In the genomic region with DNA sequence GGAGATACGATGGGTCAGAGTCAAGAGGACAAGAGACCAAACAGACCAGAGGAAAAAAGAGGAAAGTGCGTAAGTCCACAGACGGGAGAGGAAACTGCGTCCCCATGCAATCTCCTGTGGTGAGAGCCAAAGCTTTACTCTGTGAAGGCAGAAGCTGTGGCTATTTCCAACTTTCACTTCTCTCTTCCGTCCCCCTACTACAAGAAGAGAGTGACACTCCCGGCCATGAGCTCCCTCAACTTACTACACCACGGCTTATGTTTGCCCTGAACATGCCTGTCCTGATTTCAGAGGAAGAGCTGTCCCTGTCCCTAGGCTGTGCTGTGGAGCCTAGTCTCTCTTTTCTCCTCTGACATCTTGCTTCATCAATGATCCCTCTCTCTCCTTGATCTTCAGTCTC, we compare ENCODE assay signal across 12 cellular contexts. TPM values are rescaled to one million over a fixed set of nuclear protein-coding genes. Genes with fewer than 3 reads are reported as not detected.
DNase-seq lines count a peak whose midpoint lies in the region; ATAC-seq and TF ChIP-seq lines count a peak whose summit lies in the region.
"Had no signal": no experiment of that assay in that cellular context is flagged by ENCODE, and none has a peak within 500 bp of the region (broad histone marks: within the 10 kb centered on the region; RNA-seq: fewer than 3 reads in every experiment).

No MANE protein-coding gene starts in this region.

- peaks cover 58% of the 10 kb centered on the region for H3K4me1 Mint-ChIP-seq in CD14-positive monocyte
- peaks cover 0 to 3% of the 10 kb centered on the region in 2 donors for H3K4me1 Mint-ChIP-seq in immature natural killer cell
- H3K4me1 Mint-ChIP-seq in WTC11: no peaks in the 10 kb centered on the region
- H3K4me1 Mint-ChIP-seq: nephron had no signal

- H3K27ac ChIP-seq in right cardiac atrium (ENCODE audit: low read length): no peak overlapping the region
- H3K27ac ChIP-seq: breast epithelium, foreskin keratinocyte had no signal

- H3K4me3 Mint-ChIP-seq in CD14-positive monocyte: peak overlapping the region; percentile 43 to 84
- H3K4me3 Mint-ChIP-seq in immature natural killer cell: peak overlapping the region in 1 of 5 donors; percentile 16
- no peak overlapping the region for H3K4me3 Mint-ChIP-seq in WTC11
- H3K4me3 Mint-ChIP-seq: nephron had no signal

- no peaks in the 10 kb centered on the region for H3K27me3 Mint-ChIP-seq in CD14-positive monocyte (ENCODE audit: low read depth in 3 of 3)
- peaks cover 4 to 7% (median 5%) of the 10 kb centered on the region in 3 donors for H3K27me3 Mint-ChIP-seq in immature natural killer cell (ENCODE audit: low read depth in 3 of 3)
- no peaks in the 10 kb centered on the region for H3K27me3 Mint-ChIP-seq in WTC11 (ENCODE audit: low read depth)

- H3K9me3 Mint-ChIP-seq in CD14-positive monocyte (no peaks in the 10 kb centered on the region), immature natural killer cell (peaks cover 0 to 3% (median 0%) of the 10 kb centered on the region in 6 donors), WTC11 (peaks cover 5% of the 10 kb centered on the region)
- H3K9me3 Mint-ChIP-seq: nephron had no signal

- H3K4me1 ChIP-seq in right cardiac atrium (ENCODE audit: control insufficient read depth, insufficient read depth, low read length): no peaks in the 10 kb centered on the region
- H3K4me1 ChIP-seq: breast epithelium had no signal

- DNase-seq in CD14-positive monocyte (ENCODE audit: low spot score): peak; percentile 74
- DNase-seq in KBM-7: peak; percentile 74
- DNase-seq in right cardiac atrium: no peak
- no peak for DNase-seq in AG08396 (ENCODE audit: low spot score)
- DNase-seq in immature natural killer cell: no peak
- no peak for DNase-seq in WTC11 (ENCODE audit: low spot score)
- DNase-seq: activated CD8-positive, alpha-beta memory T cell treated with anti-CD3 and anti-CD28 coated beads for 24 hours; foreskin keratinocyte had no signal

- H3K27me3 ChIP-seq in right cardiac atrium (ENCODE audit: control insufficient read depth, insufficient read depth): no peaks in the 10 kb centered on the region
- H3K27me3 ChIP-seq: breast epithelium, foreskin keratinocyte had no signal

- ATAC-seq in GM21526 (IDR thresholded peaks at IDR 0.05; ENCODE audit: low FRiP score, unreplicated experiment) (peak; percentile 72), right cardiac atrium (peak; percentile 55 to 72), HG02623 (IDR thresholded peaks at IDR 0.05; ENCODE audit: unreplicated experiment) (no peak), WTC11 (no peak)
- ATAC-seq: foreskin keratinocyte had no signal

- POLR2A ChIA-PET in WTC11 (lab: Charles Lee): no interaction called here

- H3K27ac Mint-ChIP-seq in CD14-positive monocyte (peak overlapping the region; percentile 91 to 98 (median 95)), immature natural killer cell (no peak overlapping the region), WTC11 (no peak overlapping the region)
- H3K27ac Mint-ChIP-seq: nephron had no signal

- in situ Hi-C loops in KBM-7 (cut with MboI; ENCODE audit: low pct_unique_long_range_greater_than_20kb, low sequenced_read_pairs): no loop called here

- no peaks in the 10 kb centered on the region for H3K9me3 ChIP-seq in right cardiac atrium (ENCODE audit: control insufficient read depth, low read length)
- H3K9me3 ChIP-seq: breast epithelium had no signal

- TF ChIP-seq CTCF in CD14-positive monocyte (IDR thresholded peaks at IDR 0.05) (no peak), WTC11 (IDR thresholded peaks at IDR 0.05) (no peak)

- WGBS in right cardiac atrium: 69% methylated on average over 7 of the region's 7 CpGs

- CTCF ChIA-PET in WTC11 (lab: Charles Lee): interaction anchor here (1.2 to 1.3 kb wide), 2 partner anchors 15 to 650 kb away, joined by 4 read pairs; no protein-coding TSS in a partner anchor

- H3K4me3 ChIP-seq in right cardiac atrium (ENCODE audit: low read length): no peak overlapping the region
- H3K4me3 ChIP-seq: breast epithelium had no signal

- H3K36me3 Mint-ChIP-seq in CD14-positive monocyte (no peaks in the 10 kb centered on the region), immature natural killer cell (peaks cover 0 to 8% (median 6%) of the 10 kb centered on the region in 3 donors), WTC11 (no peaks in the 10 kb centered on the region)

- intact Hi-C loops in CD14-positive monocyte (cut with micrococcal nuclease) (no loop called here), right cardiac atrium (cut with DNase I) (loop anchor here in 1 of 4 donors (10.0 kb wide), 1 partner anchor 50 kb away; no protein-coding TSS in a partner anchor)

TF ChIP-seq in WTC11, 78 proteins besides CTCF, POLR2A, EP300 and RAD21 (continues in another document):
- TF ChIP-seq NR2C2 (CRISPR knock-in tag; IDR thresholded peaks at IDR 0.05) (no peak), PRRX2 (CRISPR knock-in tag; IDR thresholded peaks at IDR 0.05) (no peak), FOXP1 (CRISPR knock-in tag; IDR thresholded peaks at IDR 0.05; ENCODE audit: borderline replicate concordance) (no peak), SMAD3 (CRISPR knock-in tag; IDR thresholded peaks at IDR 0.05; ENCODE audit: borderline replicate concordance) (no peak), FOXJ3 (CRISPR knock-in tag; IDR thresholded peaks at IDR 0.05; ENCODE audit: borderline replicate concordance) (no peak), ZNF263 (CRISPR knock-in tag; IDR thresholded peaks at IDR 0.05; ENCODE audit: low read depth) (no peak), NFATC4 (CRISPR knock-in tag; IDR thresholded peaks at IDR 0.05) (no peak), NFYB (CRISPR knock-in tag; conservative IDR thresholded peaks at IDR 0.05; ENCODE audit: low read depth) (no peak)
- TF ChIP-seq, protein P1, sequence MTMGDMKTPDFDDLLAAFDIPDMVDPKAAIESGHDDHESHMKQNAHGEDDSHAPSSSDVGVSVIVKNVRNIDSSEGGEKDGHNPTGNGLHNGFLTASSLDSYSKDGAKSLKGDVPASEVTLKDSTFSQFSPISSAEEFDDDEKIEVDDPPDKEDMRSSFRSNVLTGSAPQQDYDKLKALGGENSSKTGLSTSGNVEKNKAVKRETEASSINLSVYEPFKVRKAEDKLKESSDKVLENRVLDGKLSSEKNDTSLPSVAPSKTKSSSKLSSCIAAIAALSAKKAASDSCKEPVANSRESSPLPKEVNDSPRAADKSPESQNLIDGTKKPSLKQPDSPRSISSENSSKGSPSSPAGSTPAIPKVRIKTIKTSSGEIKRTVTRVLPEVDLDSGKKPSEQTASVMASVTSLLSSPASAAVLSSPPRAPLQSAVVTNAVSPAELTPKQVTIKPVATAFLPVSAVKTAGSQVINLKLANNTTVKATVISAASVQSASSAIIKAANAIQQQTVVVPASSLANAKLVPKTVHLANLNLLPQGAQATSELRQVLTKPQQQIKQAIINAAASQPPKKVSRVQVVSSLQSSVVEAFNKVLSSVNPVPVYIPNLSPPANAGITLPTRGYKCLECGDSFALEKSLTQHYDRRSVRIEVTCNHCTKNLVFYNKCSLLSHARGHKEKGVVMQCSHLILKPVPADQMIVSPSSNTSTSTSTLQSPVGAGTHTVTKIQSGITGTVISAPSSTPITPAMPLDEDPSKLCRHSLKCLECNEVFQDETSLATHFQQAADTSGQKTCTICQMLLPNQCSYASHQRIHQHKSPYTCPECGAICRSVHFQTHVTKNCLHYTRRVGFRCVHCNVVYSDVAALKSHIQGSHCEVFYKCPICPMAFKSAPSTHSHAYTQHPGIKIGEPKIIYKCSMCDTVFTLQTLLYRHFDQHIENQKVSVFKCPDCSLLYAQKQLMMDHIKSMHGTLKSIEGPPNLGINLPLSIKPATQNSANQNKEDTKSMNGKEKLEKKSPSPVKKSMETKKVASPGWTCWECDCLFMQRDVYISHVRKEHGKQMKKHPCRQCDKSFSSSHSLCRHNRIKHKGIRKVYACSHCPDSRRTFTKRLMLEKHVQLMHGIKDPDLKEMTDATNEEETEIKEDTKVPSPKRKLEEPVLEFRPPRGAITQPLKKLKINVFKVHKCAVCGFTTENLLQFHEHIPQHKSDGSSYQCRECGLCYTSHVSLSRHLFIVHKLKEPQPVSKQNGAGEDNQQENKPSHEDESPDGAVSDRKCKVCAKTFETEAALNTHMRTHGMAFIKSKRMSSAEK (CRISPR knock-in tag; IDR thresholded peaks at IDR 0.05; ENCODE audit: borderline replicate concordance): no peak
- TF ChIP-seq, protein P2, sequence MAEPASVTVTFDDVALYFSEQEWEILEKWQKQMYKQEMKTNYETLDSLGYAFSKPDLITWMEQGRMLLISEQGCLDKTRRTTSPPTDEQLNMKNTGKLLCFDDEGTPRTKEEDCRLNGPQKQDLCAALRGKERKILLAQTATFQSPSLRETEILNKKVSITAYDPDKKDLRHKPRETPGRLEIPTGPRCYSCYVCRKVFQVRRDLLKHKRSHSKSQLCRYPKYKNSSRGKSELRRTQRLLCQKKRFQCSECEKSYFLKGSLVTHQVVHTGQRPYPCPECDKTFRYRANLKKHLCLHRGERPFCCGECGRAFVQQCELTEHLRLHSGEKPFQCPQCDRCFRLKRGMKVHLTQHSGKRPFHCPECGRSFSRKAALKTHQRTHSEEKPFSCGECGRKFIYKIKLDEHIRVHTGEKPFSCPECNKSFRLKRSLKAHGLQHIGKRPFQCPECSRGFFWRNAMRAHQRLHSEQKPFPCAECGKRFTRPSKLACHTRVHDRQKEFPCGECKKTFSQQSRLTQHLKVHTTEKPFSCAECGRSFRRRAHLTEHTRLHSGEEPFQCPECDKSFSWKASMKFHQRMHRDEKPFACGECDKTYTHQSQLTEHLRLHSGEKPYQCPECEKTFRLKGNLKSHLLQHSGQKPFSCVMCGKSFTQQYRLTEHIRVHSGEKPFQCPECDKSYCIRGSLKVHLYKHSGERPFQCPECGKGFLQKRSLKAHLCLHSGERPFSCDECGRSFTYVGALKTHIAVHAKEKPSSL (CRISPR knock-in tag; conservative IDR thresholded peaks at IDR 0.05): no peak

RNA-seq across cellular contexts. Expression of a gene that starts 11.5 kb away (rescaled TPM):
- polyA plus RNA-seq in CD14-positive monocyte (100 to 1,000 TPM; 251 to 302 TPM), right cardiac atrium (21.6 TPM), immature natural killer cell (100 to 1,000 TPM; 134 to 247 (median 207) TPM)
- total RNA-seq in right cardiac atrium (10 to 100 TPM; 71.6 to 96.3 (median 82.0) TPM), WTC11 (2021) (86.4 to 96.7 TPM (median 91.6 TPM) in 3 replicates)

Comparison
In these comparisons a context has a peak if more than half of its experiments do, and no peak if none do; other contexts are left out.
1. DNase-seq: peak in CD14-positive monocyte (single experiment) and KBM-7 (single experiment); none in right cardiac atrium (0 of 3), AG08396 (single experiment), immature natural killer cell (0 of 3) and WTC11 (single experiment).
2. H3K27ac Mint-ChIP-seq: peak in CD14-positive monocyte (7 of 7); none in immature natural killer cell (0 of 6) and WTC11 (single experiment).
3. ATAC-seq: peak in GM21526 (single experiment) and right cardiac atrium (2 of 2); none in HG02623 (single experiment) and WTC11 (single experiment).